20 cellular contexts compared by ENCODE assay signal in genomic region chr7:73364006-73364728, GRCh38. TPM values are rescaled to one million over a fixed set of nuclear protein-coding genes. Genes with fewer than 3 reads are reported as not detected.
DNase-seq lines count a peak whose midpoint lies in the region; ATAC-seq and TF ChIP-seq lines count a peak whose summit lies in the region.
"Had no signal": no experiment of that assay in that cellular context is flagged by ENCODE, and none has a peak within 500 bp of the region (broad histone marks: within the 10 kb centered on the region; RNA-seq: fewer than 3 reads in every experiment).

No MANE protein-coding gene starts in this region.

- H3K36me3 ChIP-seq in right atrium auricular region: no peaks in the 10 kb centered on the region
- no peaks in the 10 kb centered on the region for H3K36me3 ChIP-seq in SK-N-MC (ENCODE audit: insufficient read depth, low read length)
- H3K36me3 ChIP-seq in psoas muscle (ENCODE audit: insufficient read depth in 1 of 2, low read depth in 1 of 2): no peaks in the 10 kb centered on the region
- H3K36me3 ChIP-seq: BLaER1, MG63 had no signal

- TF ChIP-seq CTCF in right atrium auricular region (IDR thresholded peaks at IDR 0.05) (no peak), GM13976 (IDR thresholded peaks at IDR 0.05; ENCODE audit: borderline replicate concordance, control extremely low read depth, extremely low read depth, insufficient read depth, missing control alignments) (no peak), psoas muscle (IDR thresholded peaks at IDR 0.05) (no peak)

- peak; percentile 20 to 41 for ATAC-seq in left cardiac atrium
- peak; percentile 32 to 72 (median 52) for ATAC-seq in psoas muscle
- ATAC-seq: CD8-positive, alpha-beta T cell had no signal

- DNase-seq in left cardiac atrium: no peak
- DNase-seq in right atrium auricular region (ENCODE audit: low spot score): no peak
- DNase-seq in GM13976 (ENCODE audit: low spot score): peak; percentile 34
- no peak for DNase-seq in SK-N-MC (ENCODE audit: low read depth, low spot score)
- no peak for DNase-seq in psoas muscle
- DNase-seq in SW 1271 (lab: John Stamatoyannopoulos, UW): no peak
- no peak for DNase-seq in medulla oblongata (ENCODE audit: extremely low spot score)
- DNase-seq: CD8-positive, alpha-beta T cell; H9; IMR-90; Karpas-422; MG63; NCI-H1694; NCI-H2171; NCI-H774; SHP77 treated with DMSO at 0.1 percent for 48 hours; T-helper 2 cell had no signal

- no peak overlapping the region for H3K9ac ChIP-seq in SK-N-MC (ENCODE audit: insufficient read length)
- H3K9ac ChIP-seq: BLaER1 had no signal

- intact Hi-C loops in left cardiac atrium (cut with DNase I) (no loop called here), psoas muscle (cut with DNase I) (no loop called here)

- H3K4me3 ChIP-seq in right atrium auricular region (no peak overlapping the region), SK-N-MC (peak overlapping the region; percentile 22; the same call in 1 of the 2 replicates), psoas muscle (no peak overlapping the region)
- H3K4me3 ChIP-seq: BLaER1, MG63 had no signal

- H3K9me3 ChIP-seq in right atrium auricular region (no peaks in the 10 kb centered on the region), SK-N-MC (ENCODE audit: low read depth, low read length) (no peaks in the 10 kb centered on the region), psoas muscle (no peaks in the 10 kb centered on the region)
- H3K9me3 ChIP-seq: MG63 had no signal

- H3K27ac ChIP-seq in right atrium auricular region (no peak overlapping the region), SK-N-MC (no peak overlapping the region), psoas muscle (no peak overlapping the region)
- H3K27ac ChIP-seq: BLaER1 had no signal

- H3K27me3 ChIP-seq in right atrium auricular region (no peaks in the 10 kb centered on the region), psoas muscle (ENCODE audit: insufficient read depth in 3 of 3, low read length in 2 of 3) (no peaks in the 10 kb centered on the region)
- H3K27me3 ChIP-seq: BLaER1, MG63 had no signal

- in situ Hi-C loops in GM13976 (cut with MboI; ENCODE audit: low sequenced_read_pairs, unreplicated experiment): no loop called here

- H3K4me1 ChIP-seq in right atrium auricular region (no peaks in the 10 kb centered on the region), psoas muscle (no peaks in the 10 kb centered on the region)

- WGBS in psoas muscle, 3 donors: 48 to 52% (median 49%) methylated on average over 25 of the region's 25 CpGs

RNA-seq across cellular contexts. Expression of gene FKBP6, which starts 36.2 kb away (rescaled TPM):
- not detected for total RNA-seq in left cardiac atrium
- not detected for total RNA-seq in right atrium auricular region
- total RNA-seq in psoas muscle: not detected
- not detected for polyA plus RNA-seq in psoas muscle
- total RNA-seq: CD8-positive, alpha-beta T cell; H9; HT-29; IMR-90 had no signal
- polyA plus RNA-seq: IMR-90 had no signal

RNA-seq across cellular contexts. Expression of gene TRIM50, which starts 36.3 kb away (rescaled TPM):
- total RNA-seq in left cardiac atrium (under 1 TPM in 1 of 2 donors, not detected in 1; 0.56 TPM), right atrium auricular region (not detected), psoas muscle (1 to 10 TPM in 1 of 4 donors, under 1 TPM in 3; 0.25 to 1.3 (median 0.55) TPM)
- under 1 TPM; 0.12 to 0.65 (median 0.17) TPM for polyA plus RNA-seq in psoas muscle
- total RNA-seq: CD8-positive, alpha-beta T cell; Daoy; H9; HT-29; IMR-90 had no signal
- polyA plus RNA-seq: IMR-90 had no signal

RNA-seq across cellular contexts. Expression of gene NSUN5, which starts 55.5 kb away (rescaled TPM):
- 10 to 100 TPM; 15.5 to 15.6 TPM for total RNA-seq in left cardiac atrium
- 10 to 100 TPM; 13.0 to 15.8 TPM for total RNA-seq in right atrium auricular region
- total RNA-seq in psoas muscle: 10 to 100 TPM; 18.2 to 34.0 (median 26.6) TPM
- 10 to 100 TPM; 42.9 to 65.2 (median 45.6) TPM for polyA plus RNA-seq in psoas muscle
